In the genomic region with DNA sequence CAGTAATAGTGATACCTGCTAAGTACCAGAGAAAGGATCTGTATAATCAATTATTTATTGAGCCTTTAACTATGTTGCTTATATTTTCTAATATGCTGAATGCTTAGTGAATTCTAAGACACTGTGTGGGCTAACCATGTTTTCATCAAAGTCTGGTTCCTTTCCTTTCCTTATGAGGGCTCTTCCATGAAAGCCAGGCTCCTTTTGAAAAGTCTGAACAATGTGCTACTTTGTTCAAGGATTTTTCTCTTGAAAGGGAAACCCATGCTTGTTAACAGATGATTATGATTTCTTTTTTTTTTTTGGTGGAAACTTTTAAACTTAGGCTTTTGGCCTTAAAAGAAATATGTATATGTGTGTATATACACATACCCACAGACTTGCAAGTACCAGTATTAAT, we compare ENCODE assay signal across 19 cellular contexts.
"Had no signal": no experiment of that assay in that cellular context is flagged by ENCODE, and none has a peak within 500 bp of the region (broad histone marks: within the 10 kb centered on the region; RNA-seq: fewer than 3 reads in every experiment).

No MANE protein-coding gene starts in this region.

- DNase-seq: cerebellar nuclear complex; colonic mucosa; dermis blood vessel endothelial cell; dorsolateral prefrontal cortex; effector CD4-positive, alpha-beta T cell; effector memory CD4-positive, alpha-beta T cell; foreskin keratinocyte; gastrocnemius medialis; glutamatergic neuron; head of caudate nucleus; heart right ventricle; hippocampal formation; left cardiac atrium; left lung; left ventricle myocardium superior; lower lobe of right lung; mesenchymal stem cell; mucosa of descending colon had no signal

- H3K27me3 ChIP-seq: colonic mucosa, dorsolateral prefrontal cortex, esophagus muscularis mucosa, foreskin keratinocyte, gastrocnemius medialis, heart right ventricle, left lung had no signal

- ATAC-seq: foreskin keratinocyte, gastrocnemius medialis, heart right ventricle, left cardiac atrium, left lung, left ventricle myocardium superior, lower lobe of right lung, mucosa of descending colon had no signal

- H3K9me3 ChIP-seq: colonic mucosa, esophagus muscularis mucosa, gastrocnemius medialis, heart right ventricle, left lung, lower lobe of right lung, mucosa of descending colon had no signal

- H3K36me3 ChIP-seq: colonic mucosa had no signal

- H3K4me1 ChIP-seq: colonic mucosa, gastrocnemius medialis, lower lobe of right lung had no signal

- H3K4me3 ChIP-seq: colonic mucosa, dorsolateral prefrontal cortex, esophagus muscularis mucosa, gastrocnemius medialis, heart right ventricle, left lung, lower lobe of right lung, mucosa of descending colon had no signal

- H3K27ac ChIP-seq: colonic mucosa, esophagus muscularis mucosa, foreskin keratinocyte, gastrocnemius medialis, heart right ventricle, left lung, lower lobe of right lung had no signal
